Comparison of ENCODE assay signal across 8 cellular contexts in the genomic region with DNA sequence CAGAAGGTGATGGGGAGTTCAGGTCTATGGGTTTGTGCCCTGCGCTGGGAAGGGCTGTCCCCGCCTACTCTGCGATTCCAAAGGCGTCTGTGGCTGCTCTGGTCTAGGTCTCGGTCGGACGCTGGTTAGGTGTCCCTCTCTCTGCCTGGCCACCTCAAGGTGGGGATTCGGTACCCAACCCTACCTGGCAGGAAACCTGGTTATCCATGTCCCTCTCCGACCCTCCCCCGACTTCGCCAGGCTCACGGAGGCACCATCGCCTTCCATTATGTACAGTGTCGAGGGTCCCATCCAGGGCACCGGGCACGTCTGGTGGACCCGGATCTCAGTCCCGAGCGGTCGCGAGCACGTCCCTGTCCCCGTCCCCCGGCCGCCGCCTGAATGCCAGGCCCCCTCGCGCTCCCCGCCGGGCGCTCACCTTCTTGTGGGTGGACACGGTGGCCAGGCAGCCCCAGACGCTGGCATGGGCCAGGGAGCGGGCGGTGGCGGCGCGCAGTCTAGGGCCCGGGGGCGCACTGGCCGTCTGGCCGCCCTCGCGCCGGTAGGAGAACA. TPM values are rescaled to one million over a fixed set of nuclear protein-coding genes. Genes with fewer than 3 reads are reported as not detected.
A peak's percentile ranks its signal among the peaks of the same experiment; 100 is the strongest.
DNase-seq lines count a peak whose midpoint lies in the region; ATAC-seq and TF ChIP-seq lines count a peak whose summit lies in the region.

No MANE protein-coding gene starts in this region.

- peaks cover 12% of the 10 kb centered on the region for H3K27me3 Mint-ChIP-seq in Calu3 (ENCODE audit: unreplicated experiment)
- peaks cover 50% of the 10 kb centered on the region for H3K27me3 Mint-ChIP-seq in T-helper 17 cell

- DNase-seq in Calu3 (peak; percentile 32), T-helper 17 cell (no peak), head of caudate nucleus (peak in 28 of 42 donors; percentile 8 to 65 (median 18)), trophoblast cell (no peak), thyroid gland (no peak), NCI-H1417 (lab: John Stamatoyannopoulos, UW) (no peak), Kasumi-1 (lab: John Stamatoyannopoulos, UW) (no peak)

- H2BK120ac ChIP-seq in trophoblast cell (ENCODE audit: insufficient read depth, low read length, poor library complexity) = no peak overlapping the region

- H4K8ac ChIP-seq in trophoblast cell (ENCODE audit: low read depth, low read length) = no peak overlapping the region

- peak overlapping the region; percentile 45 for H3K4me3 ChIP-seq in trophoblast cell (ENCODE audit: low read depth, low read length)
- peak overlapping the region in 1 of 3 donors; percentile 19 for H3K4me3 ChIP-seq in thyroid gland (replicated peaks in 1 of 3)

- no TSS peak for BruUV-seq in Calu3 (replicated peaks; lab: Mats Ljungman, UMichigan)

- peak overlapping the region; percentile 55 for H3K4me2 ChIP-seq in trophoblast cell (ENCODE audit: low read length)

- intact Hi-C loops in Calu3 (cut with micrococcal nuclease; ENCODE audit: unreplicated experiment) (loop anchor here (1.0 to 10.0 kb wide), 2 partner anchors 44 to 112 kb away; no protein-coding TSS in a partner anchor), head of caudate nucleus (cut with DNase I) (loop anchor here (5.0 to 10.0 kb wide), 2 partner anchors 44 to 112 kb away; no protein-coding TSS in a partner anchor), thyroid gland (cut with DNase I) (no loop called here)

- no peak overlapping the region for H2BK5ac ChIP-seq in trophoblast cell (ENCODE audit: low read depth, low read length, poor library complexity)

- no peak overlapping the region for H3K23ac ChIP-seq in trophoblast cell (ENCODE audit: low read length)

- peaks cover 16% of the 10 kb centered on the region for H3K36me3 Mint-ChIP-seq in Calu3 (ENCODE audit: insufficient read depth, unreplicated experiment)
- no peaks in the 10 kb centered on the region for H3K36me3 Mint-ChIP-seq in T-helper 17 cell (ENCODE audit: low read depth)

- H2BK12ac ChIP-seq in trophoblast cell (ENCODE audit: low read length) = no peak overlapping the region

- no peaks in the 10 kb centered on the region for H3K9me3 Mint-ChIP-seq in Calu3 (ENCODE audit: low read depth, unreplicated experiment)

- H2AFZ ChIP-seq in trophoblast cell (ENCODE audit: insufficient read depth, low read length, poor library complexity) = no peak overlapping the region

- H3K14ac ChIP-seq in trophoblast cell (ENCODE audit: low read length) = no peak overlapping the region

- no peak overlapping the region for H3K18ac ChIP-seq in trophoblast cell (ENCODE audit: low read length)

- CTCF ChIA-PET in Calu3 (lab: Charles Lee) = interaction anchor here (0.5 to 3.2 kb wide), 10 partner anchors 9 to 612 kb away, joined by 3 to 16 read pairs (median 5); no protein-coding TSS in a partner anchor

- no peak overlapping the region for H3K9ac ChIP-seq in trophoblast cell (ENCODE audit: low read length)

- no peaks in the 10 kb centered on the region for H3K36me3 ChIP-seq in trophoblast cell (ENCODE audit: control insufficient read depth in 1 of 2, insufficient read depth in 2 of 2, low read length in 2 of 2)
- H3K36me3 ChIP-seq in thyroid gland = no peaks in the 10 kb centered on the region

- H4K91ac ChIP-seq in trophoblast cell (ENCODE audit: low read depth, low read length) = no peak overlapping the region

- H3K27ac Mint-ChIP-seq in Calu3 (ENCODE audit: unreplicated experiment) = no peak overlapping the region
- H3K27ac Mint-ChIP-seq in T-helper 17 cell = no peak overlapping the region

- H3K4me3 Mint-ChIP-seq in Calu3 (ENCODE audit: low read depth, unreplicated experiment) (peak overlapping the region; percentile 74), T-helper 17 cell (peak overlapping the region; percentile 84)

- no peak for ATAC-seq in T-helper 17 cell
- no peak for ATAC-seq in GM18873 (IDR thresholded peaks at IDR 0.05; ENCODE audit: low FRiP score, unreplicated experiment)

- no CpG with 5 or more reads among the region's 45 CpGs for WGBS in trophoblast cell (ENCODE audit: extremely low coverage, insufficient coverage, insufficient read length)
- 5 to 13% methylated on average over 15 to 22 of the region's 45 CpGs for WGBS in thyroid gland, 2 donors

- H3K9me3 ChIP-seq in T-helper 17 cell (ENCODE audit: control insufficient read depth, low read length, poor library complexity, severe bottlenecking) = no peaks in the 10 kb centered on the region
- H3K9me3 ChIP-seq in trophoblast cell (ENCODE audit: insufficient read depth, low read depth, low read length) = no peaks in the 10 kb centered on the region
- H3K9me3 ChIP-seq in thyroid gland = no peaks in the 10 kb centered on the region

- no peaks in the 10 kb centered on the region for H3K79me2 ChIP-seq in trophoblast cell (ENCODE audit: control insufficient read depth, insufficient read depth, low read length, poor library complexity)

- no peak for TF ChIP-seq POLR2A in thyroid gland (IDR thresholded peaks at IDR 0.05)

- H3K27me3 ChIP-seq in trophoblast cell (ENCODE audit: insufficient read depth, low read length) (peaks cover 23% of the 10 kb centered on the region), thyroid gland (peaks cover 9% of the 10 kb centered on the region)

- no peak overlapping the region for H3K27ac ChIP-seq in trophoblast cell (ENCODE audit: low read depth, low read length)
- H3K27ac ChIP-seq in thyroid gland = no peak overlapping the region

- no peak overlapping the region for H4K12ac ChIP-seq in trophoblast cell (ENCODE audit: low read depth, low read length)

- H3K4me1 Mint-ChIP-seq in Calu3 (ENCODE audit: low read depth, unreplicated experiment) (no peaks in the 10 kb centered on the region), T-helper 17 cell (peaks cover 6% of the 10 kb centered on the region)

- H3K4ac ChIP-seq in trophoblast cell (ENCODE audit: low read depth, low read length) = no peak overlapping the region

- peaks cover 5 to 7% of the 10 kb centered on the region in 2 experiments for H3K4me1 ChIP-seq in trophoblast cell (ENCODE audit: control insufficient read depth in 1 of 2, insufficient read depth in 2 of 2, low read length in 2 of 2)
- peaks cover 9 to 12% of the 10 kb centered on the region in 2 donors for H3K4me1 ChIP-seq in thyroid gland

- TF ChIP-seq CTCF in Calu3 (IDR thresholded peaks at IDR 0.05; ENCODE audit: unreplicated experiment) (no peak), thyroid gland (IDR thresholded peaks at IDR 0.05) (no peak)

- H2AK5ac ChIP-seq in trophoblast cell (ENCODE audit: low read length) = no peak overlapping the region

- H3K79me1 ChIP-seq in trophoblast cell (ENCODE audit: low read length) = no peaks in the 10 kb centered on the region

RNA-seq across cellular contexts. Expression of a gene that starts 0.6 kb away (rescaled TPM):
- 1.3 and 2.4 TPM in 2 replicates for total RNA-seq in Calu3 (2022)
- total RNA-seq in T-helper 17 cell = under 1 TPM; 0.30 to 0.39 TPM
- 0.22 TPM in 2 replicates for polyA plus RNA-seq in trophoblast cell (2013)
- not detected for total RNA-seq in thyroid gland

Comparison
In these comparisons a context has a peak if more than half of its experiments do, and no peak if none do; other contexts are left out.
1. DNase-seq: peak in Calu3 (single experiment) and head of caudate nucleus (28 of 42); none in T-helper 17 cell (0 of 3), trophoblast cell (0 of 2), thyroid gland (0 of 2), NCI-H1417 (0 of 3) and Kasumi-1 (0 of 2).